In genomic region chr19:55362990-55363716, GRCh38 we compare ENCODE assay signal across 20 cellular contexts. TPM values are rescaled to one million over a fixed set of nuclear protein-coding genes. Genes with fewer than 3 reads are reported as not detected.
DNase-seq lines count a peak whose midpoint lies in the region; ATAC-seq lines count a peak whose summit lies in the region.
"Had no signal": no experiment of that assay in that cellular context is flagged by ENCODE, and none has a peak within 500 bp of the region (broad histone marks: within the 10 kb centered on the region; RNA-seq: fewer than 3 reads in every experiment).

GARIN5B (minus strand) TSS chr19:55363260; CDS start chr19:55363066, 194 bp downstream.

- DNase-seq in ELF-1 (ENCODE audit: low read depth, low spot score) (peak; percentile 50), M059J (ENCODE audit: low read depth) (peak; percentile 41), neuronal stem cell (ENCODE audit: low spot score) (no peak), NCI-H2107 treated with DMSO at 0.1 percent for 48 hours (lab: John Stamatoyannopoulos, UW; ENCODE audit: unreplicated experiment) (no peak), mesendoderm (no peak)
- DNase-seq: GOT3, KBM-7, NCI-H1436 treated with DMSO at 0.1 percent for 48 hours, NCI-H2029 treated with DMSO at 0.1 percent for 48 hours, NCI-H510A, NCI-H774 had no signal

- H4K91ac ChIP-seq in neuronal stem cell (ENCODE audit: low read depth, low read length, poor library complexity): no peak within 1 kb of the TSS

- ATAC-seq in HG03135 (IDR thresholded peaks at IDR 0.05; ENCODE audit: unreplicated experiment): no peak
- ATAC-seq in GM18520 (IDR thresholded peaks at IDR 0.05; ENCODE audit: unreplicated experiment): no peak
- ATAC-seq: CD8-positive, alpha-beta T cell; Right ventricle myocardium inferior had no signal

- peak within 1 kb of the TSS; percentile 95 for H2BK12ac ChIP-seq in neuronal stem cell (ENCODE audit: low read length)

- no peak within 1 kb of the TSS for H3K4me3 ChIP-seq in iPS-15b (ENCODE audit: low read depth, low read length)
- H3K4me3 ChIP-seq in neuronal stem cell (ENCODE audit: low read length in 2 of 2): no peak within 1 kb of the TSS
- H3K4me3 ChIP-seq in mesendoderm (ENCODE audit: low read length): no peak within 1 kb of the TSS
- H3K4me3 ChIP-seq: BLaER1 had no signal

- H3K9ac ChIP-seq in iPS-15b (ENCODE audit: low read depth, low read length) (peak within 1 kb of the TSS; percentile 24), neuronal stem cell (ENCODE audit: low read depth, low read length, poor library complexity) (peak within 1 kb of the TSS; percentile 44), mesendoderm (ENCODE audit: low read length) (no peak within 1 kb of the TSS)
- H3K9ac ChIP-seq: BLaER1 had no signal

- H3K4me2 ChIP-seq in neuronal stem cell (ENCODE audit: insufficient read depth, low read length, poor library complexity, severe bottlenecking): no peak within 1 kb of the TSS
- H3K4me2 ChIP-seq in mesendoderm (ENCODE audit: low read length): no peak within 1 kb of the TSS
- H3K4me2 ChIP-seq: BLaER1 had no signal

- H3K56ac ChIP-seq in mesendoderm (ENCODE audit: low read length): no peak within 1 kb of the TSS

- peak within 1 kb of the TSS; percentile 80 for H2AFZ ChIP-seq in neuronal stem cell (ENCODE audit: low read length)

- H2BK15ac ChIP-seq in neuronal stem cell (ENCODE audit: low read length): peak within 1 kb of the TSS; percentile 100
- H2BK15ac ChIP-seq in mesendoderm (replicated peaks; ENCODE audit: low read depth): no peak within 1 kb of the TSS

- peak within 1 kb of the TSS; percentile 35 for H3K23ac ChIP-seq in neuronal stem cell (ENCODE audit: low read depth, low read length, poor library complexity)
- no peak within 1 kb of the TSS for H3K23ac ChIP-seq in mesendoderm (ENCODE audit: low read length)

- H3K79me2 ChIP-seq in mesendoderm (ENCODE audit: control insufficient read depth, insufficient read depth, low read length): no peaks in the 10 kb centered on the region

- H3K4ac ChIP-seq in neuronal stem cell (ENCODE audit: low read length): peak within 1 kb of the TSS; percentile 38
- no peak within 1 kb of the TSS for H3K4ac ChIP-seq in mesendoderm (ENCODE audit: low read depth, low read length)

- H4K8ac ChIP-seq in neuronal stem cell (ENCODE audit: low read depth, low read length): peak within 1 kb of the TSS; percentile 7
- no peak within 1 kb of the TSS for H4K8ac ChIP-seq in mesendoderm (ENCODE audit: low read depth, low read length)

- H3K36me3 ChIP-seq in iPS-15b (ENCODE audit: control insufficient read depth, insufficient read depth, low read length) (no peaks in the 10 kb centered on the region), neuronal stem cell (replicated peaks in 1 of 2; ENCODE audit: control insufficient read depth in 2 of 2, insufficient read depth in 2 of 2, low read length in 2 of 2) (no peaks in the 10 kb centered on the region), mesendoderm (ENCODE audit: control insufficient read depth, insufficient read depth, low read length) (no peaks in the 10 kb centered on the region)
- H3K36me3 ChIP-seq: BLaER1 had no signal

- H4K5ac ChIP-seq in mesendoderm (ENCODE audit: low read length): no peak within 1 kb of the TSS

- H3K27me3 ChIP-seq in iPS-15b (ENCODE audit: control insufficient read depth, insufficient read depth, low read length) (no peaks in the 10 kb centered on the region), neuronal stem cell (ENCODE audit: control insufficient read depth in 3 of 3, insufficient read depth in 3 of 3, low read depth in 1 of 3, low read length in 3 of 3) (peaks cover 0 to 7% (median 1%) of the 10 kb centered on the region in 3 experiments), mesendoderm (ENCODE audit: insufficient read depth, low read length, poor library complexity) (no peaks in the 10 kb centered on the region)

- H2AK5ac ChIP-seq in neuronal stem cell (ENCODE audit: low read depth, low read length) (peak within 1 kb of the TSS; percentile 90), mesendoderm (ENCODE audit: low read length) (no peak within 1 kb of the TSS)

- H3K4me1 ChIP-seq in iPS-15b (ENCODE audit: control insufficient read depth, insufficient read depth, low read length) (no peaks in the 10 kb centered on the region), neuronal stem cell (ENCODE audit: control insufficient read depth in 2 of 2, insufficient read depth in 1 of 2, low read depth in 1 of 2, low read length in 2 of 2) (peaks cover 7 to 11% of the 10 kb centered on the region in 2 donors), mesendoderm (ENCODE audit: control insufficient read depth, low read depth, low read length) (no peaks in the 10 kb centered on the region)

- H3K27ac ChIP-seq in neuronal stem cell (replicated peaks; ENCODE audit: low read length) (no peak within 1 kb of the TSS), mesendoderm (ENCODE audit: low read depth, low read length) (no peak within 1 kb of the TSS)
- H3K27ac ChIP-seq: BLaER1, HL-60 had no signal

- peak within 1 kb of the TSS; percentile 97 for H3K18ac ChIP-seq in neuronal stem cell (ENCODE audit: low read length)
- no peak within 1 kb of the TSS for H3K18ac ChIP-seq in mesendoderm (ENCODE audit: low read length)

- peak within 1 kb of the TSS; percentile 5 for H2BK5ac ChIP-seq in neuronal stem cell (ENCODE audit: low read length)
- no peak within 1 kb of the TSS for H2BK5ac ChIP-seq in mesendoderm (ENCODE audit: low read length)

- peak within 1 kb of the TSS; percentile 25 for H3K14ac ChIP-seq in neuronal stem cell (ENCODE audit: low read length)

- H3K9me3 ChIP-seq in iPS-15b (ENCODE audit: control insufficient read depth, insufficient read depth, low read length): no peaks in the 10 kb centered on the region
- no peaks in the 10 kb centered on the region for H3K9me3 ChIP-seq in neuronal stem cell (replicated peaks in 1 of 2; ENCODE audit: control insufficient read depth in 2 of 2, insufficient read depth in 1 of 2, low read depth in 1 of 2, low read length in 2 of 2)
- H3K9me3 ChIP-seq: BLaER1 had no signal

- H2BK120ac ChIP-seq in neuronal stem cell (ENCODE audit: low read depth, low read length) (peak within 1 kb of the TSS; percentile 91), mesendoderm (ENCODE audit: low read depth, low read length) (no peak within 1 kb of the TSS)

- no CpG with 5 or more reads among the region's 27 CpGs for WGBS in neuronal stem cell (ENCODE audit: extremely low coverage in 2 of 2, insufficient read length in 2 of 2, insufficient replicate concordance in 1 of 2), 2 donors
- no CpG with 5 or more reads among the region's 27 CpGs for WGBS in mesendoderm (ENCODE audit: extremely low coverage, insufficient coverage, low lambda C conversion rate)

- H3K79me1 ChIP-seq in neuronal stem cell (ENCODE audit: low read depth, low read length) (no peaks in the 10 kb centered on the region), mesendoderm (ENCODE audit: low read length) (no peaks in the 10 kb centered on the region)

RNA-seq across cellular contexts. Expression of gene GARIN5B, which starts in this region (rescaled TPM):
- total RNA-seq in M059J (2014; rRNA removed; shearing (Covaris generic)): not detected in 2 replicates
- polyA plus RNA-seq in neuronal stem cell (2013, experiment 1 of 2): 0.08 TPM
- polyA plus RNA-seq in neuronal stem cell (2013, experiment 2 of 2): 0.08 TPM
- not detected for polyA plus RNA-seq in mesendoderm (2013, experiment 1 of 2)
- 0.01 TPM for polyA plus RNA-seq in mesendoderm (2013, experiment 2 of 2)
- total RNA-seq: A172; CD8-positive, alpha-beta T cell; G401; Right ventricle myocardium inferior had no signal

Comparison
In these comparisons a context has a peak if more than half of its experiments do, and no peak if none do; other contexts are left out.
1. Peak in DNase-seq in M059J; RNA of the gene not detected or under 1 TPM.